Comparison of ENCODE assay signal across 8 cellular contexts in genomic region chr3:47781326-47781684, GRCh38. TPM values are rescaled to one million over a fixed set of nuclear protein-coding genes. Genes with fewer than 3 reads are reported as not detected.
DNase-seq lines count a peak whose midpoint lies in the region; ATAC-seq and TF ChIP-seq lines count a peak whose summit lies in the region.

No MANE protein-coding gene starts in this region.

- no peak overlapping the region for H2BK12ac ChIP-seq in trophoblast cell (ENCODE audit: low read length)

- peak overlapping the region; percentile 80 for H2AK5ac ChIP-seq in trophoblast cell (ENCODE audit: low read length)

- H4K12ac ChIP-seq in trophoblast cell (ENCODE audit: low read depth, low read length): peak overlapping the region; percentile 98

- H3K36me3 ChIP-seq in PC-3 (ENCODE audit: low read depth, low read length) (no peaks in the 10 kb centered on the region; the same call in 1 of the 2 replicates), trophoblast cell (ENCODE audit: control insufficient read depth in 1 of 2, insufficient read depth in 2 of 2, low read length in 2 of 2) (peaks cover 2 to 3% of the 10 kb centered on the region in 2 experiments), upper lobe of right lung (no peaks in the 10 kb centered on the region)

- H3K9me3 ChIP-seq in PC-3 (ENCODE audit: low read length) (no peaks in the 10 kb centered on the region), trophoblast cell (ENCODE audit: insufficient read depth, low read depth, low read length) (no peaks in the 10 kb centered on the region), upper lobe of right lung (no peaks in the 10 kb centered on the region)

- intact Hi-C loops in PC-3 (cut with micrococcal nuclease) (loop anchor here (2.0 to 10.0 kb wide), 2 partner anchors 117 to 269 kb away; partner anchors contain the start of gene ELP6), Right ventricle myocardium superior (cut with DNase I) (no loop called here), upper lobe of right lung (cut with DNase I) (no loop called here)

- TF ChIP-seq CTCF in PC-3 (conservative IDR thresholded peaks at IDR 0.05; ENCODE audit: low read depth, low read length) (no peak), upper lobe of right lung (IDR thresholded peaks at IDR 0.05) (no peak)

- H3K79me2 ChIP-seq in PC-3 (ENCODE audit: low read length): peaks cover 53% of the 10 kb centered on the region
- H3K79me2 ChIP-seq in trophoblast cell (ENCODE audit: control insufficient read depth, insufficient read depth, low read length, poor library complexity): peaks cover 32% of the 10 kb centered on the region

- peak overlapping the region; percentile 93 for H3K18ac ChIP-seq in trophoblast cell (ENCODE audit: low read length)

- H3K9me2 ChIP-seq in PC-3 (replicated peaks; ENCODE audit: low read length): no peaks in the 10 kb centered on the region

- H3K4me3 ChIP-seq in PC-3 (ENCODE audit: low read length) (peak overlapping the region; percentile 82), trophoblast cell (ENCODE audit: low read depth, low read length) (peak overlapping the region; percentile 86), upper lobe of right lung (peak overlapping the region; percentile 82)

- H3K4ac ChIP-seq in trophoblast cell (ENCODE audit: low read depth, low read length): peak overlapping the region; percentile 92

- ATAC-seq in HG02759 (IDR thresholded peaks at IDR 0.05; ENCODE audit: unreplicated experiment) (peak; percentile 34), PC-3 (peak; percentile 44), Right ventricle myocardium superior (ENCODE audit: poor library complexity) (peak; percentile 64), upper lobe of right lung (peak; percentile 67)

- BruUV-seq in PC-3 (replicated peaks; lab: Mats Ljungman, UMichigan): no TSS peak

- peak overlapping the region; percentile 82 for H3K27ac ChIP-seq in PC-3 (ENCODE audit: low read length)
- H3K27ac ChIP-seq in trophoblast cell (ENCODE audit: low read depth, low read length): peak overlapping the region; percentile 89
- H3K27ac ChIP-seq in upper lobe of right lung: peak overlapping the region; percentile 99

- H3F3A ChIP-seq in PC-3 (ENCODE audit: low read length, unreplicated experiment): no peaks in the 10 kb centered on the region

- peaks cover 10% of the 10 kb centered on the region for H3K79me1 ChIP-seq in trophoblast cell (ENCODE audit: low read length)

- peak; percentile 31 to 82 (median 68) for DNase-seq in NCI-H1417 (lab: John Stamatoyannopoulos, UW)
- no peak for DNase-seq in NCI-H1417 treated with DMSO at 0.1 percent for 48 hours (lab: John Stamatoyannopoulos, UW)
- no peak for DNase-seq in PC-3
- DNase-seq in activated naive CD4-positive, alpha-beta T cell treated with Interleukin-2 at 50 U/mL for 16 hours: peak; percentile 70
- peak; percentile 81 for DNase-seq in Right ventricle myocardium superior
- peak; percentile 33 to 58 for DNase-seq in trophoblast cell
- DNase-seq in upper lobe of right lung: peak; percentile 86

- H4K20me1 ChIP-seq in PC-3 (ENCODE audit: low read length): peaks cover 25% of the 10 kb centered on the region

- POLR2A ChIA-PET in PC-3 (lab: Charles Lee; ENCODE audit: unreplicated experiment): interaction anchor here (0.6 to 0.7 kb wide), 2 partner anchors 203 to 495 kb away, joined by 6 to 17 read pairs; no protein-coding TSS in a partner anchor

- H4K8ac ChIP-seq in trophoblast cell (ENCODE audit: low read depth, low read length): peak overlapping the region; percentile 90

- H3K27me3 ChIP-seq in PC-3 (ENCODE audit: low read length) (no peaks in the 10 kb centered on the region), trophoblast cell (ENCODE audit: insufficient read depth, low read length) (no peaks in the 10 kb centered on the region), upper lobe of right lung (no peaks in the 10 kb centered on the region)

- H3K4me1 ChIP-seq in PC-3 (ENCODE audit: insufficient read depth, low read length): peaks cover 20% of the 10 kb centered on the region
- peaks cover 3 to 6% of the 10 kb centered on the region in 2 experiments for H3K4me1 ChIP-seq in trophoblast cell (ENCODE audit: control insufficient read depth in 1 of 2, insufficient read depth in 2 of 2, low read length in 2 of 2)
- peaks cover 29% of the 10 kb centered on the region for H3K4me1 ChIP-seq in upper lobe of right lung

- peak overlapping the region; percentile 96 for H2BK120ac ChIP-seq in trophoblast cell (ENCODE audit: insufficient read depth, low read length, poor library complexity)

- peak overlapping the region; percentile 99 for H4K91ac ChIP-seq in trophoblast cell (ENCODE audit: low read depth, low read length)

- H3K9ac ChIP-seq in PC-3 (ENCODE audit: low read length) (peak overlapping the region; percentile 98), trophoblast cell (ENCODE audit: low read length) (peak overlapping the region; percentile 79)

- peak overlapping the region; percentile 90 for H3K4me2 ChIP-seq in PC-3 (ENCODE audit: low read length)
- H3K4me2 ChIP-seq in trophoblast cell (ENCODE audit: low read length): peak overlapping the region; percentile 63

- no CpG with 5 or more reads among the region's 37 CpGs for WGBS in trophoblast cell (ENCODE audit: extremely low coverage, insufficient coverage, insufficient read length)

- H2AFZ ChIP-seq in PC-3 (ENCODE audit: low read length): peak overlapping the region; percentile 71
- peak overlapping the region; percentile 71 for H2AFZ ChIP-seq in trophoblast cell (ENCODE audit: insufficient read depth, low read length, poor library complexity)

- no peak overlapping the region for H3K23ac ChIP-seq in trophoblast cell (ENCODE audit: low read length)

- H3K14ac ChIP-seq in trophoblast cell (ENCODE audit: low read length): peak overlapping the region; percentile 95

- H2BK5ac ChIP-seq in trophoblast cell (ENCODE audit: low read depth, low read length, poor library complexity): peak overlapping the region; percentile 96

- CTCF ChIA-PET in PC-3 (lab: Charles Lee): no interaction called here

RNA-seq across cellular contexts. Expression of gene SMARCC1, which starts 0.4 kb away (rescaled TPM):
- total RNA-seq in PC-3 (2014; rRNA removed) (43.1 and 53.0 TPM in 2 replicates), Right ventricle myocardium superior (20.8 TPM), upper lobe of right lung (67.9 TPM)
- 65.2 and 66.9 TPM in 2 replicates for polyA plus RNA-seq in trophoblast cell (2013)

RNA-seq across cellular contexts. Expression of gene DHX30, which starts 21.6 kb away (rescaled TPM):
- total RNA-seq in PC-3 (2014; rRNA removed): 152 and 153 TPM in 2 replicates
- 45.3 TPM for total RNA-seq in Right ventricle myocardium superior
- polyA plus RNA-seq in trophoblast cell (2013): 31.1 and 31.4 TPM in 2 replicates
- 62.0 TPM for total RNA-seq in upper lobe of right lung

Comparison
In these comparisons a context has a peak if more than half of its experiments do, and no peak if none do; other contexts are left out.
1. DNase-seq: peak in NCI-H1417 (3 of 3), activated naive CD4-positive, alpha-beta T cell treated with Interleukin-2 at 50 U/mL for 16 hours (single experiment), Right ventricle myocardium superior (single experiment), trophoblast cell (2 of 2) and upper lobe of right lung (single experiment); none in NCI-H1417 treated with DMSO at 0.1 percent for 48 hours (single experiment) and PC-3 (single experiment).
2. Peak in every context shown above with its lines, with median percentiles within 50 percentile points of each other: ATAC-seq, H3K27ac ChIP-seq and H3K4me3 ChIP-seq.